In genomic region chr17:8995711-8996110, GRCh38 we compare ENCODE assay signal across 21 cellular contexts. TPM values are rescaled to one million over a fixed set of nuclear protein-coding genes. Genes with fewer than 3 reads are reported as not detected.
DNase-seq lines count a peak whose midpoint lies in the region; ATAC-seq, FAIRE-seq and TF ChIP-seq lines count a peak whose summit lies in the region.
"Had no signal": no experiment of that assay in that cellular context is flagged by ENCODE, and none has a peak within 500 bp of the region (broad histone marks: within the 10 kb centered on the region; RNA-seq: fewer than 3 reads in every experiment).

No MANE protein-coding gene starts in this region.

- no peaks in the 10 kb centered on the region for H4K20me1 ChIP-seq in Loucy (ENCODE audit: insufficient read depth, low read length, poor library complexity, severe bottlenecking)

- H3K27me3 ChIP-seq in Loucy (ENCODE audit: insufficient read depth, low read length, poor library complexity, severe bottlenecking): no peaks in the 10 kb centered on the region
- H3K27me3 ChIP-seq in trophoblast cell (ENCODE audit: insufficient read depth, low read length): no peaks in the 10 kb centered on the region

- H4K8ac ChIP-seq in trophoblast cell (ENCODE audit: low read depth, low read length): no peak overlapping the region

- H3K79me1 ChIP-seq in trophoblast cell (ENCODE audit: low read length): no peaks in the 10 kb centered on the region

- H3K9me2 ChIP-seq in Loucy (replicated peaks; ENCODE audit: low read depth, low read length): no peaks in the 10 kb centered on the region

- no peak overlapping the region for H3K4me3 Mint-ChIP-seq in activated CD4-positive, alpha-beta memory T cell treated with anti-CD3 and anti-CD28 coated beads, Interleukin-2, amount 10 ng/mL, durations not matched to agents 7 days and 5 days

- no peak overlapping the region for H2AK5ac ChIP-seq in trophoblast cell (ENCODE audit: low read length)

- H3F3A ChIP-seq in Loucy (ENCODE audit: low read depth): no peaks in the 10 kb centered on the region

- H2BK12ac ChIP-seq in trophoblast cell (ENCODE audit: low read length): no peak overlapping the region

- H3K27ac ChIP-seq in trophoblast cell (ENCODE audit: low read depth, low read length): no peak overlapping the region
- H3K27ac ChIP-seq: C4-2B, GM23248 had no signal

- H4K91ac ChIP-seq in trophoblast cell (ENCODE audit: low read depth, low read length): no peak overlapping the region

- no peak overlapping the region for H2BK5ac ChIP-seq in trophoblast cell (ENCODE audit: low read depth, low read length, poor library complexity)

- FAIRE-seq in GM12891 (lab: Jason Lieb, UNC): peak; percentile 9
- FAIRE-seq: G401.6, RCC 7860 had no signal

- no peak for ATAC-seq in HG02623 (IDR thresholded peaks at IDR 0.05; ENCODE audit: unreplicated experiment)
- ATAC-seq: Right ventricle myocardium inferior had no signal

- peak overlapping the region; percentile 19; the same call in 1 of the 2 replicates for H2AFZ ChIP-seq in Loucy (ENCODE audit: low read length)
- H2AFZ ChIP-seq in trophoblast cell (ENCODE audit: insufficient read depth, low read length, poor library complexity): no peak overlapping the region
- H2AFZ ChIP-seq: GM23248 had no signal

- POLR2A ChIA-PET in activated CD4-positive, alpha-beta memory T cell treated with anti-CD3 and anti-CD28 coated beads, Interleukin-2, amount 10 ng/mL, durations not matched to agents 7 days and 5 days (lab: Charles Lee): no interaction called here

- H3K27ac Mint-ChIP-seq in activated CD4-positive, alpha-beta memory T cell treated with anti-CD3 and anti-CD28 coated beads, Interleukin-2, amount 10 ng/mL, durations not matched to agents 7 days and 5 days: no peak overlapping the region

- TF ChIP-seq POLR2A in GM12891 (IDR thresholded peaks at IDR 0.05; ENCODE audit: low read depth, low read length): no peak

- no peak overlapping the region for H3K4me3 ChIP-seq in Loucy (ENCODE audit: low read length, poor library complexity, severe bottlenecking)
- H3K4me3 ChIP-seq in trophoblast cell (ENCODE audit: low read depth, low read length): no peak overlapping the region
- H3K4me3 ChIP-seq: GM23248 had no signal

- H3K36me3 Mint-ChIP-seq in activated CD4-positive, alpha-beta memory T cell treated with anti-CD3 and anti-CD28 coated beads, Interleukin-2, amount 10 ng/mL, durations not matched to agents 7 days and 5 days (ENCODE audit: low read depth): no peaks in the 10 kb centered on the region

- CTCF ChIA-PET in activated CD4-positive, alpha-beta memory T cell treated with anti-CD3 and anti-CD28 coated beads, Interleukin-2, amount 10 ng/mL, durations not matched to agents 7 days and 5 days (lab: Charles Lee): interaction anchor here (0.5 to 2.1 kb wide), 7 partner anchors 18 to 579 kb away, joined by 3 to 9 read pairs (median 3); no protein-coding TSS in a partner anchor

- H3K9me3 Mint-ChIP-seq in activated CD4-positive, alpha-beta memory T cell treated with anti-CD3 and anti-CD28 coated beads, Interleukin-2, amount 10 ng/mL, durations not matched to agents 7 days and 5 days: peaks cover 2% of the 10 kb centered on the region

- no peaks in the 10 kb centered on the region for H3K9me3 ChIP-seq in Loucy (ENCODE audit: insufficient read depth, low read depth, low read length)
- H3K9me3 ChIP-seq in trophoblast cell (ENCODE audit: insufficient read depth, low read depth, low read length): no peaks in the 10 kb centered on the region

- H3K4ac ChIP-seq in trophoblast cell (ENCODE audit: low read depth, low read length): no peak overlapping the region

- peaks cover 24% of the 10 kb centered on the region for H3K27me3 Mint-ChIP-seq in activated CD4-positive, alpha-beta memory T cell treated with anti-CD3 and anti-CD28 coated beads, Interleukin-2, amount 10 ng/mL, durations not matched to agents 7 days and 5 days

- no CpG with 5 or more reads among the region's 7 CpGs for WGBS in trophoblast cell (ENCODE audit: extremely low coverage, insufficient coverage, insufficient read length)

- H3K36me3 ChIP-seq in Loucy (ENCODE audit: insufficient read depth, low read length) (no peaks in the 10 kb centered on the region), trophoblast cell (ENCODE audit: control insufficient read depth in 1 of 2, insufficient read depth in 2 of 2, low read length in 2 of 2) (no peaks in the 10 kb centered on the region)

- DNase-seq in GM12891 (ENCODE audit: insufficient read length, low spot score) (no peak), iPS-NIHi7 (ENCODE audit: extremely low spot score) (peak; percentile 39), trophoblast cell (peak; percentile 81 to 92), ureter (ENCODE audit: low spot score) (no peak)
- DNase-seq in activated CD4-positive, alpha-beta memory T cell treated with anti-CD3 and anti-CD28 coated beads, Interleukin-2, amount 10 ng/mL, durations not matched to agents 7 days and 5 days: no peak
- no peak for DNase-seq in effector CD8-positive, alpha-beta T cell (lab: John Stamatoyannopoulos, UW)
- DNase-seq: ACHN; DND-41; GM23248; KBM-7; NCI-H1436 treated with DMSO at 0.1 percent for 48 hours; NCI-H748 treated with DMSO at 0.1 percent for 48 hours; NK-92 treated with Interleukin-12 subunit alpha and Interleukin-12 subunit beta, amount 100 ng/mL, for 24 hours; SW 1271 had no signal

- no peak overlapping the region for H3K23ac ChIP-seq in trophoblast cell (ENCODE audit: low read length)

- H3K4me1 ChIP-seq in Loucy (ENCODE audit: insufficient read depth, low read length, poor library complexity, severe bottlenecking) (peaks cover 6% of the 10 kb centered on the region), trophoblast cell (ENCODE audit: control insufficient read depth in 1 of 2, insufficient read depth in 2 of 2, low read length in 2 of 2) (peaks cover 0 to 5% of the 10 kb centered on the region in 2 experiments)

- no peak overlapping the region for H2BK120ac ChIP-seq in trophoblast cell (ENCODE audit: insufficient read depth, low read length, poor library complexity)

- no peak overlapping the region for H4K12ac ChIP-seq in trophoblast cell (ENCODE audit: low read depth, low read length)

- no peak overlapping the region for H3K18ac ChIP-seq in trophoblast cell (ENCODE audit: low read length)

- H3K4me1 Mint-ChIP-seq in activated CD4-positive, alpha-beta memory T cell treated with anti-CD3 and anti-CD28 coated beads, Interleukin-2, amount 10 ng/mL, durations not matched to agents 7 days and 5 days: peaks cover 8% of the 10 kb centered on the region

- H3K9ac ChIP-seq in Loucy (ENCODE audit: low read depth, low read length, poor library complexity, severe bottlenecking) (no peak overlapping the region), trophoblast cell (ENCODE audit: low read length) (no peak overlapping the region)
- H3K9ac ChIP-seq: GM23248 had no signal

- TF ChIP-seq CTCF in Loucy (conservative IDR thresholded peaks at IDR 0.05; ENCODE audit: low read length): no peak

- no peak overlapping the region for H3K4me2 ChIP-seq in Loucy (ENCODE audit: low read depth, low read length, poor library complexity, severe bottlenecking)
- H3K4me2 ChIP-seq in trophoblast cell (ENCODE audit: low read length): no peak overlapping the region

- H3K14ac ChIP-seq in trophoblast cell (ENCODE audit: low read length): no peak overlapping the region

- H3K79me2 ChIP-seq in Loucy (ENCODE audit: insufficient read depth, low read length) (no peaks in the 10 kb centered on the region), trophoblast cell (ENCODE audit: control insufficient read depth, insufficient read depth, low read length, poor library complexity) (no peaks in the 10 kb centered on the region)

TF ChIP-seq in GM12891, 5 proteins besides CTCF, POLR2A, EP300 and RAD21:
- no peak for TF ChIP-seq POLR2AphosphoS5 (IDR thresholded peaks at IDR 0.05; ENCODE audit: low read depth, low read length)
- TF ChIP-seq TAF1 (IDR thresholded peaks at IDR 0.05; ENCODE audit: low read depth, low read length): no peak
- TF ChIP-seq POU2F2 (IDR thresholded peaks at IDR 0.05; ENCODE audit: low read depth, low read length): no peak
- no peak for TF ChIP-seq PAX5 (IDR thresholded peaks at IDR 0.05; ENCODE audit: insufficient read depth, low read length, severe bottlenecking)
- no peak for TF ChIP-seq SPI1 (IDR thresholded peaks at IDR 0.05; ENCODE audit: low read depth, low read length)

RNA-seq across cellular contexts. Expression of gene NTN1, which starts 25.6 kb away (rescaled TPM):
- 1.1 TPM for polyA plus RNA-seq in GM12891 (2012; ENCODE audit: low read depth, missing spikeins)
- 0.92 and 1.1 TPM in 2 replicates for polyA plus RNA-seq in trophoblast cell (2013)
- total RNA-seq in activated CD4-positive, alpha-beta memory T cell treated with anti-CD3 and anti-CD28 coated beads, Interleukin-2, amount 10 ng/mL, durations not matched to agents 7 days and 5 days: not detected
- total RNA-seq in ureter: 14.4 TPM
- total RNA-seq: OCI-LY7 had no signal

RNA-seq across cellular contexts. Expression of gene PIK3R5, which starts 30.2 kb away (rescaled TPM):
- 41.2 TPM for polyA plus RNA-seq in GM12891 (2012; ENCODE audit: low read depth, missing spikeins)
- polyA plus RNA-seq in trophoblast cell (2013): 0.04 TPM in 1 of 2 replicates, not detected in the other
- 10 to 100 TPM; 50.3 to 52.7 TPM for total RNA-seq in activated CD4-positive, alpha-beta memory T cell treated with anti-CD3 and anti-CD28 coated beads, Interleukin-2, amount 10 ng/mL, durations not matched to agents 7 days and 5 days
- 8.4 TPM for total RNA-seq in ureter
- polyA plus RNA-seq: GM23248 had no signal

Comparison
In these comparisons a context has a peak if more than half of its experiments do, and no peak if none do; other contexts are left out.
1. DNase-seq: peak in iPS-NIHi7 (single experiment) and trophoblast cell (2 of 2); none in GM12891 (single experiment), activated CD4-positive, alpha-beta memory T cell treated with anti-CD3 and anti-CD28 coated beads, Interleukin-2, amount 10 ng/mL, durations not matched to agents 7 days and 5 days (single experiment), effector CD8-positive, alpha-beta T cell (single experiment) and ureter (single experiment).
2. RNA of gene NTN1, which starts 25.6 kb away (total RNA-seq): 14.4 TPM in ureter (single experiment); not detected in activated CD4-positive, alpha-beta memory T cell treated with anti-CD3 and anti-CD28 coated beads, Interleukin-2, amount 10 ng/mL, durations not matched to agents 7 days and 5 days; every median in the first group is over 10 times any median in the second.